ENCODE assay signal across 10 cellular contexts in genomic region chr22:24768537-24769374, GRCh38. TPM values are rescaled to one million over a fixed set of nuclear protein-coding genes. Genes with fewer than 3 reads are reported as not detected.
DNase-seq lines count a peak whose midpoint lies in the region; ATAC-seq and TF ChIP-seq lines count a peak whose summit lies in the region.
"Had no signal": no experiment of that assay in that cellular context is flagged by ENCODE, and none has a peak within 500 bp of the region (broad histone marks: within the 10 kb centered on the region; RNA-seq: fewer than 3 reads in every experiment).

No MANE protein-coding gene starts in this region.

- H3K4me1 Mint-ChIP-seq in GM23338, result peaks cover 12% of the 10 kb centered on the region
- no peaks in the 10 kb centered on the region for H3K4me1 Mint-ChIP-seq in activated CD8-positive, alpha-beta T cell treated with anti-CD3 and anti-CD28 coated beads for 36 hours (ENCODE audit: low read depth)
- H3K4me1 Mint-ChIP-seq: IgD-negative memory B cell had no signal

- no peak overlapping the region for H3K9ac ChIP-seq in parathyroid adenoma

- H3K36me3 Mint-ChIP-seq in GM23338 (ENCODE audit: low read depth), result no peaks in the 10 kb centered on the region
- no peaks in the 10 kb centered on the region for H3K36me3 Mint-ChIP-seq in activated CD8-positive, alpha-beta T cell treated with anti-CD3 and anti-CD28 coated beads for 36 hours (ENCODE audit: low read depth)
- H3K36me3 Mint-ChIP-seq: IgD-negative memory B cell had no signal

- H3K27ac ChIP-seq in C4-2B, result no peak overlapping the region
- H3K27ac ChIP-seq in GM23338 (ENCODE audit: low read depth), result no peak overlapping the region
- H3K27ac ChIP-seq in parathyroid adenoma, result no peak overlapping the region

- intact Hi-C loops in activated CD8-positive, alpha-beta T cell treated with anti-CD3 and anti-CD28 coated beads for 36 hours (cut with micrococcal nuclease), result no loop called here

- H3K4me3 Mint-ChIP-seq in GM23338, result no peak overlapping the region
- no peak overlapping the region for H3K4me3 Mint-ChIP-seq in activated CD8-positive, alpha-beta T cell treated with anti-CD3 and anti-CD28 coated beads for 36 hours

- no peaks in the 10 kb centered on the region for H3K36me3 ChIP-seq in GM23338 (ENCODE audit: insufficient read depth)
- H3K36me3 ChIP-seq in parathyroid adenoma (ENCODE audit: control insufficient read depth, insufficient read depth, low read length), result no peaks in the 10 kb centered on the region

- peaks cover 3% of the 10 kb centered on the region for H3K27me3 Mint-ChIP-seq in GM23338 (ENCODE audit: insufficient read depth, low read depth, poor library complexity)
- peaks cover 5% of the 10 kb centered on the region for H3K27me3 Mint-ChIP-seq in activated CD8-positive, alpha-beta T cell treated with anti-CD3 and anti-CD28 coated beads for 36 hours

- POLR2A ChIA-PET in activated CD8-positive, alpha-beta T cell treated with anti-CD3 and anti-CD28 coated beads for 36 hours (lab: Charles Lee), result no interaction called here

- H3K9me2 ChIP-seq in GM23338 (ENCODE audit: insufficient read depth), result no peaks in the 10 kb centered on the region

- no peak overlapping the region for H3K4me3 ChIP-seq in GM23338
- H3K4me3 ChIP-seq in foreskin fibroblast (ENCODE audit: low read depth in 1 of 2, low read length in 2 of 2), result no peak overlapping the region
- H3K4me3 ChIP-seq in parathyroid adenoma (ENCODE audit: low read depth, low read length), result no peak overlapping the region

- no peaks in the 10 kb centered on the region for H4K20me1 ChIP-seq in GM23338 (replicated peaks; ENCODE audit: insufficient read depth)

- no peaks in the 10 kb centered on the region for H3K27me3 ChIP-seq in GM23338 (ENCODE audit: insufficient read depth)
- no peaks in the 10 kb centered on the region for H3K27me3 ChIP-seq in parathyroid adenoma (ENCODE audit: control insufficient read depth, insufficient read depth, low read length)

- H3K9me3 Mint-ChIP-seq in GM23338, result no peaks in the 10 kb centered on the region
- no peaks in the 10 kb centered on the region for H3K9me3 Mint-ChIP-seq in activated CD8-positive, alpha-beta T cell treated with anti-CD3 and anti-CD28 coated beads for 36 hours
- H3K9me3 Mint-ChIP-seq: IgD-negative memory B cell had no signal

- H3K79me2 ChIP-seq in GM23338 (replicated peaks; ENCODE audit: insufficient read depth), result no peaks in the 10 kb centered on the region
- no peaks in the 10 kb centered on the region for H3K79me2 ChIP-seq in parathyroid adenoma

- ATAC-seq in GM23338 (peak; percentile 77), HG02798 (IDR thresholded peaks at IDR 0.05; ENCODE audit: poor library complexity, unreplicated experiment) (no peak), GM18517 (IDR thresholded peaks at IDR 0.05; ENCODE audit: unreplicated experiment) (no peak)
- peak; percentile 56 for ATAC-seq in activated CD8-positive, alpha-beta T cell treated with anti-CD3 and anti-CD28 coated beads for 36 hours

- H3K4me2 ChIP-seq in GM23338, result no peak overlapping the region
- H3K4me2 ChIP-seq in parathyroid adenoma (ENCODE audit: low read length), result no peak overlapping the region

- no peaks in the 10 kb centered on the region for H3F3A ChIP-seq in GM23338 (replicated peaks; ENCODE audit: low read depth)

- H2AFZ ChIP-seq in GM23338, result 0 out of 2 replicates have a peak overlapping the region, but pooled peaks have one; percentile 33
- no peak overlapping the region for H2AFZ ChIP-seq in parathyroid adenoma

- 0 out of 2 replicates have a peak, but pooled peaks cover 6% of the 10 kb centered on the region for H3K4me1 ChIP-seq in GM23338 (ENCODE audit: insufficient read depth)
- no peaks in the 10 kb centered on the region for H3K4me1 ChIP-seq in parathyroid adenoma

- peak; percentile 86 for DNase-seq in GM23338 (ENCODE audit: low spot score)
- peak; percentile 75 to 90 for DNase-seq in NCI-H524 (lab: John Stamatoyannopoulos, UW)
- peak; percentile 67 for DNase-seq in activated CD8-positive, alpha-beta T cell treated with anti-CD3 and anti-CD28 coated beads for 36 hours
- peak; percentile 41 to 75 for DNase-seq in foreskin fibroblast

- CTCF ChIA-PET in activated CD8-positive, alpha-beta T cell treated with anti-CD3 and anti-CD28 coated beads for 36 hours (lab: Charles Lee), result interaction anchor here (0.7 to 3.2 kb wide), 11 partner anchors 8 to 282 kb away, joined by 3 to 40 read pairs (median 4); no protein-coding TSS in a partner anchor

- H3K27ac Mint-ChIP-seq in GM23338, result no peak overlapping the region
- no peak overlapping the region for H3K27ac Mint-ChIP-seq in activated CD8-positive, alpha-beta T cell treated with anti-CD3 and anti-CD28 coated beads for 36 hours
- H3K27ac Mint-ChIP-seq: IgD-negative memory B cell had no signal

- TF ChIP-seq CTCF in C4-2B (conservative IDR thresholded peaks at IDR 0.05) (peak; percentile 90), GM23338 (conservative IDR thresholded peaks at IDR 0.05; ENCODE audit: low read depth in 2 of 2) (peak; percentile 78), foreskin fibroblast (IDR thresholded peaks at IDR 0.05; ENCODE audit: low read depth, low read length) (peak; percentile 73), parathyroid adenoma (IDR thresholded peaks at IDR 0.05) (peak; percentile 58)
- peak; percentile 47 for TF ChIP-seq CTCF in activated CD8-positive, alpha-beta T cell treated with anti-CD3 and anti-CD28 coated beads for 36 hours (IDR thresholded peaks at IDR 0.05)

- H3K9me3 ChIP-seq in parathyroid adenoma (ENCODE audit: control insufficient read depth, low read length), result no peaks in the 10 kb centered on the region

TF ChIP-seq in GM23338, 12 proteins besides CTCF, POLR2A, EP300 and RAD21 (continues in another document):
- no peak for TF ChIP-seq ZNF114 (CRISPR knock-in tag; IDR thresholded peaks at IDR 0.05)
- no peak for TF ChIP-seq REST (IDR thresholded peaks at IDR 0.05; ENCODE audit: unreplicated experiment)
- TF ChIP-seq ZNF331 (CRISPR knock-in tag; IDR thresholded peaks at IDR 0.05; ENCODE audit: low read depth), result no peak
- TF ChIP-seq EZH2phosphoT487 (IDR thresholded peaks at IDR 0.05; ENCODE audit: unreplicated experiment), result no peak
- no peak for TF ChIP-seq ETS1 (IDR thresholded peaks at IDR 0.05)
- TF ChIP-seq JUNB (IDR thresholded peaks at IDR 0.05; ENCODE audit: unreplicated experiment), result no peak
- TF ChIP-seq NANOG (IDR thresholded peaks at IDR 0.05; ENCODE audit: borderline replicate concordance), result no peak
- TF ChIP-seq CREB1 (CRISPR knock-in tag; IDR thresholded peaks at IDR 0.05; ENCODE audit: low read depth), result no peak

RNA-seq across cellular contexts. Expression of gene PIWIL3, which starts 5.8 kb away (rescaled TPM):
- total RNA-seq in GM23338 (2014; rRNA removed; shearing (Covaris generic)), result 0.24 TPM in 1 of 2 replicates, not detected in the other
- 0.21 TPM in 1 of 2 replicates, not detected in the other for polyA plus RNA-seq in GM23338 (2016; fragmentation: Nextera tagmentation; extraction: Ambion mirVana)
- not detected for total RNA-seq in activated CD8-positive, alpha-beta T cell treated with anti-CD3 and anti-CD28 coated beads for 36 hours
- total RNA-seq: pulmonary artery endothelial cell had no signal
- polyA plus RNA-seq: IgD-negative memory B cell had no signal

RNA-seq across cellular contexts. Expression of gene SGSM1, which starts 37.3 kb away (rescaled TPM):
- 4.2 and 4.7 TPM in 2 replicates for total RNA-seq in GM23338 (2014; rRNA removed; shearing (Covaris generic))
- polyA plus RNA-seq in GM23338 (2016; fragmentation: Nextera tagmentation; extraction: Ambion mirVana), result 3.0 and 5.4 TPM in 2 replicates
- under 1 TPM in 1 of 2 experiments, not detected in 1; 0.13 TPM for total RNA-seq in activated CD8-positive, alpha-beta T cell treated with anti-CD3 and anti-CD28 coated beads for 36 hours

Comparison
In these comparisons a context has a peak if more than half of its experiments do, and no peak if none do; other contexts are left out.
1. ATAC-seq: peak in GM23338 (single experiment) and activated CD8-positive, alpha-beta T cell treated with anti-CD3 and anti-CD28 coated beads for 36 hours (single experiment); none in HG02798 (single experiment) and GM18517 (single experiment).
2. Peak in every context shown above with its lines, with median percentiles within 50 percentile points of each other: CTCF ChIP-seq and DNase-seq.